8 cellular contexts compared by ENCODE assay signal in the genomic region with DNA sequence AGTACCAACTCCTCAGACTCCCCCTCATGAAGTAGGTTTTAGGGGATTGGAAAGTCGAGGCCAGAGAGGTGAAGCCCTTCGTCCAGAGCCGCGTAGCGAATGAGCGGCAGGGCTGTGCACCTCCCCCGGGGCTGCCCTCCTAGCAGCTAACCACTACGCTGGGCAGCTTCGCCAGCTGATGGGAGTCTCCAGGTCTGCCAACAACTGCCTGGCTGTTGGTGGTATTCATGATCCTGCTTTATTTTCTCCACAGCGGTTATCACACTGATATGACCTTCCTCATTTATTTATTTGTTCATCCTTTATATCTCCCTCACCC. TPM values are rescaled to one million over a fixed set of nuclear protein-coding genes. Genes with fewer than 3 reads are reported as not detected.
DNase-seq lines count a peak whose midpoint lies in the region; ATAC-seq and TF ChIP-seq lines count a peak whose summit lies in the region.

No MANE protein-coding gene starts in this region.

- H4K8ac ChIP-seq in mesendoderm (ENCODE audit: low read depth, low read length), result no peak overlapping the region

- H3K4ac ChIP-seq in mesendoderm (ENCODE audit: low read depth, low read length), result no peak overlapping the region

- no peak overlapping the region for H3K27ac Mint-ChIP-seq in MCF 10A (ENCODE audit: low read depth, unreplicated experiment)

- no peak overlapping the region for H4K5ac ChIP-seq in mesendoderm (ENCODE audit: low read length)

- peaks cover 4% of the 10 kb centered on the region for H3K27me3 ChIP-seq in mesendoderm (ENCODE audit: insufficient read depth, low read length, poor library complexity)

- TF ChIP-seq CTCF in 22Rv1 (IDR thresholded peaks at IDR 0.05) (peak; percentile 26), MCF 10A (IDR thresholded peaks at IDR 0.05; ENCODE audit: unreplicated experiment) (no peak)

- H3K4me3 Mint-ChIP-seq in MCF 10A (ENCODE audit: unreplicated experiment), result peak overlapping the region; percentile 77

- peaks cover 10% of the 10 kb centered on the region for H3K36me3 Mint-ChIP-seq in MCF 10A (ENCODE audit: insufficient read depth, unreplicated experiment)

- no peak overlapping the region for H2BK15ac ChIP-seq in mesendoderm (replicated peaks; ENCODE audit: low read depth)

- H3K4me3 ChIP-seq in mesendoderm (ENCODE audit: low read length), result no peak overlapping the region

- WGBS in mesendoderm (ENCODE audit: extremely low coverage, insufficient coverage, low lambda C conversion rate), result no CpG with 5 or more reads among the region's 10 CpGs

- peaks cover 5% of the 10 kb centered on the region for H3K79me2 ChIP-seq in mesendoderm (ENCODE audit: control insufficient read depth, insufficient read depth, low read length)

- H2AK5ac ChIP-seq in mesendoderm (ENCODE audit: low read length), result no peak overlapping the region

- peaks cover 6% of the 10 kb centered on the region for H3K4me1 Mint-ChIP-seq in MCF 10A (ENCODE audit: insufficient read depth, unreplicated experiment)

- H3K4me2 ChIP-seq in mesendoderm (ENCODE audit: low read length), result peak overlapping the region; percentile 80

- ATAC-seq in HG03095 (IDR thresholded peaks at IDR 0.05; ENCODE audit: unreplicated experiment), result peak; percentile 0

- intact Hi-C loops in MCF 10A (cut with micrococcal nuclease), result loop anchor here (5.0 to 10.0 kb wide), 3 partner anchors 430 to 1468 kb away; a partner anchor contains a TSS

- H3K36me3 ChIP-seq in mesendoderm (ENCODE audit: control insufficient read depth, insufficient read depth, low read length), result no peaks in the 10 kb centered on the region

- H2BK120ac ChIP-seq in mesendoderm (ENCODE audit: low read depth, low read length), result no peak overlapping the region

- H3K27me3 Mint-ChIP-seq in MCF 10A (ENCODE audit: insufficient read depth, unreplicated experiment), result no peaks in the 10 kb centered on the region

- CTCF ChIA-PET in MCF 10A (lab: Yijun Ruan, JAX), result interaction anchor here (0.5 to 6.2 kb wide), 26 partner anchors 11 to 1479 kb away, joined by 3 to 51 read pairs (median 4); a partner anchor contains a TSS

- H3K23ac ChIP-seq in mesendoderm (ENCODE audit: low read length), result no peak overlapping the region

- H3K18ac ChIP-seq in mesendoderm (ENCODE audit: low read length), result no peak overlapping the region

- H3K9me3 Mint-ChIP-seq in MCF 10A (ENCODE audit: unreplicated experiment), result no peaks in the 10 kb centered on the region

- no TSS peak for BruUV-seq in MCF 10A (replicated peaks; lab: Mats Ljungman, UMichigan)

- POLR2A ChIA-PET in MCF 10A (lab: Yijun Ruan, JAX), result interaction anchor here (0.7 to 4.5 kb wide), 3 partner anchors 9 to 317 kb away, joined by 3 to 50 read pairs (median 3); a partner anchor contains a TSS

- peak overlapping the region; percentile 82 for H3K27ac ChIP-seq in 22Rv1
- peak overlapping the region; percentile 55 for H3K27ac ChIP-seq in mesendoderm (ENCODE audit: low read depth, low read length)

- no peak for DNase-seq in MCF 10A (ENCODE audit: unreplicated experiment)
- no peak for DNase-seq in mesendoderm
- DNase-seq in AG20443 (ENCODE audit: low spot score), result no peak
- no peak for DNase-seq in cortex of kidney (lab: John Stamatoyannopoulos, UW)
- no peak for DNase-seq in islet precursor cell
- DNase-seq in activated gamma-delta T cell treated with Interleukin-2 at 50 U/mL for 16 hours, result no peak

- H3K9ac ChIP-seq in mesendoderm (ENCODE audit: low read length), result peak overlapping the region; percentile 66

- no peaks in the 10 kb centered on the region for H3K79me1 ChIP-seq in mesendoderm (ENCODE audit: low read length)

- H2BK5ac ChIP-seq in mesendoderm (ENCODE audit: low read length), result no peak overlapping the region

- H3K56ac ChIP-seq in mesendoderm (ENCODE audit: low read length), result peak overlapping the region; percentile 81

- H3K4me1 ChIP-seq in mesendoderm (ENCODE audit: control insufficient read depth, low read depth, low read length), result no peaks in the 10 kb centered on the region

RNA-seq across cellular contexts. Expression of a gene that starts 0.8 kb away (rescaled TPM):
- total RNA-seq in MCF 10A (2022), result 37.1 and 40.8 TPM in 2 replicates
- polyA plus RNA-seq in mesendoderm (2013, experiment 1 of 2), result 47.4 TPM
- 49.3 TPM for polyA plus RNA-seq in mesendoderm (2013, experiment 2 of 2)
